Comparison of ENCODE assay signal across 29 cellular contexts in genomic region chr2:105317937-105318336, GRCh38.
"Had no signal": no experiment of that assay in that cellular context is flagged by ENCODE, and none has a peak within 500 bp of the region (broad histone marks: within the 10 kb centered on the region; RNA-seq: fewer than 3 reads in every experiment).

No MANE protein-coding gene starts in this region.

- H3K27me3 Mint-ChIP-seq: activated CD4-positive, alpha-beta memory T cell treated with anti-CD3 and anti-CD28 coated beads, Interleukin-2, amount 10 ng/mL, durations not matched to agents 7 days and 5 days; activated CD4-positive, alpha-beta T cell treated with anti-CD3 and anti-CD28 coated beads, Interleukin-2, amount 10 ng/mL, durations not matched to agents 7 days and 5 days; activated naive CD4-positive, alpha-beta T cell treated with anti-CD3 and anti-CD28 coated beads, Interleukin-2, amount 10 ng/mL, durations not matched to agents 7 days and 5 days; activated T-cell treated with anti-CD3 and anti-CD28 coated beads, Interleukin-2, amount 50 U/mL, for 24 hours; naive B cell; progenitor cell of endocrine pancreas; stimulated activated naive B cell treated with anti-CD40 and anti-IgM and Interleukin-4, amounts not matched to agents 10 μg/mL and 1 μg/mL and 100 μg/mL, for 72 hours; T-helper 17 cell had no signal

- H3K4me1 ChIP-seq: vagina had no signal

- H3K4me2 ChIP-seq: smooth muscle cell had no signal

- ATAC-seq: stimulated activated naive B cell treated with anti-CD40 and anti-IgM and Interleukin-4, amounts not matched to agents 10 μg/mL and 1 μg/mL and 100 μg/mL, for 72 hours; T-helper 17 cell had no signal

- H3K9me3 Mint-ChIP-seq: activated CD4-positive, alpha-beta memory T cell treated with anti-CD3 and anti-CD28 coated beads, Interleukin-2, amount 10 ng/mL, durations not matched to agents 7 days and 5 days; activated CD4-positive, alpha-beta T cell treated with anti-CD3 and anti-CD28 coated beads, Interleukin-2, amount 10 ng/mL, durations not matched to agents 7 days and 5 days; activated naive CD4-positive, alpha-beta T cell treated with anti-CD3 and anti-CD28 coated beads, Interleukin-2, amount 10 ng/mL, durations not matched to agents 7 days and 5 days; activated T-cell treated with anti-CD3 and anti-CD28 coated beads, Interleukin-2, amount 50 U/mL, for 24 hours; mesothelial cell of epicardium; naive B cell; stimulated activated naive B cell treated with anti-CD40 and anti-IgM and Interleukin-4, amounts not matched to agents 10 μg/mL and 1 μg/mL and 100 μg/mL, for 72 hours had no signal

- H3K4me3 Mint-ChIP-seq: activated CD4-positive, alpha-beta memory T cell treated with anti-CD3 and anti-CD28 coated beads, Interleukin-2, amount 10 ng/mL, durations not matched to agents 7 days and 5 days; activated CD4-positive, alpha-beta T cell treated with anti-CD3 and anti-CD28 coated beads, Interleukin-2, amount 10 ng/mL, durations not matched to agents 7 days and 5 days; activated naive CD4-positive, alpha-beta T cell treated with anti-CD3 and anti-CD28 coated beads, Interleukin-2, amount 10 ng/mL, durations not matched to agents 7 days and 5 days; activated T-cell treated with anti-CD3 and anti-CD28 coated beads, Interleukin-2, amount 50 U/mL, for 24 hours; mesothelial cell of epicardium; naive B cell; stimulated activated naive B cell treated with anti-CD40 and anti-IgM and Interleukin-4, amounts not matched to agents 10 μg/mL and 1 μg/mL and 100 μg/mL, for 72 hours; T-helper 17 cell had no signal

- H3K36me3 ChIP-seq: esophagus muscularis mucosa, ovary, thyroid gland, upper lobe of left lung, vagina had no signal

- DNase-seq: activated CD4-positive, alpha-beta memory T cell treated with anti-CD3 and anti-CD28 coated beads, Interleukin-2, amount 10 ng/mL, durations not matched to agents 7 days and 5 days; activated CD4-positive, alpha-beta T cell treated with anti-CD3 and anti-CD28 coated beads for 1 hour; activated CD4-positive, alpha-beta T cell treated with anti-CD3 and anti-CD28 coated beads, Interleukin-2, amount 10 ng/mL, durations not matched to agents 7 days and 5 days; activated CD8-positive, alpha-beta memory T cell treated with anti-CD3 and anti-CD28 coated beads, Interleukin-2, amount 50 U/mL, for 48 hours; activated gamma-delta T cell; activated naive CD4-positive, alpha-beta T cell treated with anti-CD3 and anti-CD28 coated beads, Interleukin-2, amount 10 ng/mL, durations not matched to agents 7 days and 5 days; activated T-cell treated with anti-CD3 and anti-CD28 coated beads, Interleukin-2, amount 50 U/mL, for 24 hours; amniotic stem cell; central memory CD4-positive, alpha-beta T cell; effector CD8-positive, alpha-beta T cell; foreskin melanocyte; left colon; naive B cell; ovary; stimulated activated CD4-positive, alpha-beta T cell treated with anti-CD3 and anti-CD28 coated beads, Interleukin-15, amount 100 ng/mL, for 24 hours; stimulated activated CD4-positive, alpha-beta T cell treated with anti-CD3 and anti-CD28 coated beads, Interleukin-2, amount 100 ng/mL, for 24 hours; stimulated activated naive B cell treated with anti-CD40 and anti-IgM and Interleukin-4, amounts not matched to agents 10 μg/mL and 1 μg/mL and 100 μg/mL, for 72 hours; stomach; T-helper 17 cell; T1000; thyroid gland; upper lobe of left lung had no signal

- H3K9me3 ChIP-seq: esophagus muscularis mucosa, ovary, right atrium auricular region, stomach, thyroid gland, upper lobe of left lung, vagina had no signal

- H3K36me3 Mint-ChIP-seq: naive B cell had no signal

- H3K27ac ChIP-seq: esophagus muscularis mucosa, ovary, right atrium auricular region, stomach, thyroid gland, upper lobe of left lung, vagina had no signal

- H3K27ac Mint-ChIP-seq: activated CD4-positive, alpha-beta memory T cell treated with anti-CD3 and anti-CD28 coated beads, Interleukin-2, amount 10 ng/mL, durations not matched to agents 7 days and 5 days; activated CD4-positive, alpha-beta T cell treated with anti-CD3 and anti-CD28 coated beads, Interleukin-2, amount 10 ng/mL, durations not matched to agents 7 days and 5 days; activated naive CD4-positive, alpha-beta T cell treated with anti-CD3 and anti-CD28 coated beads, Interleukin-2, amount 10 ng/mL, durations not matched to agents 7 days and 5 days; progenitor cell of endocrine pancreas; stimulated activated naive B cell treated with anti-CD40 and anti-IgM and Interleukin-4, amounts not matched to agents 10 μg/mL and 1 μg/mL and 100 μg/mL, for 72 hours; T-helper 17 cell had no signal

- H3K27me3 ChIP-seq: esophagus muscularis mucosa, ovary, right atrium auricular region, stomach, thyroid gland, upper lobe of left lung, vagina had no signal

- FAIRE-seq: islet of Langerhans had no signal

- H3K4me3 ChIP-seq: esophagus muscularis mucosa, ovary, right atrium auricular region, smooth muscle cell, stomach, thyroid gland, upper lobe of left lung, vagina had no signal
